17 cellular contexts compared by ENCODE assay signal in genomic region chr7:148570419-148571372, GRCh38. TPM values are rescaled to one million over a fixed set of nuclear protein-coding genes. Genes with fewer than 3 reads are reported as not detected.
"Had no signal": no experiment of that assay in that cellular context is flagged by ENCODE, and none has a peak within 500 bp of the region (broad histone marks: within the 10 kb centered on the region; RNA-seq: fewer than 3 reads in every experiment).

No MANE protein-coding gene starts in this region.

RNA-seq across cellular contexts. Expression of gene C7orf33, which starts 19.9 kb away (rescaled TPM):
- total RNA-seq: colonic mucosa; dermis microvascular lymphatic vessel endothelial cell; endodermal cell; endothelial cell of umbilical vein; foreskin keratinocyte; kidney; left cardiac atrium; left ventricle myocardium inferior; lower lobe of right lung; natural killer cell treated with Interleukin-12 subunit alpha and Interleukin-12 subunit beta and Interleukin-15 and Interleukin-18, amount 100 ng/mL, for 72 hours; ovary; posterior vena cava; right atrium auricular region; sigmoid colon; stomach had no signal
- polyA plus RNA-seq: endothelial cell of umbilical vein, foreskin keratinocyte, immature natural killer cell, ovary, sigmoid colon, stomach, thymus had no signal
